ENCODE assay signal across 12 cellular contexts in genomic region chr13:79548886-79549285, GRCh38.
DNase-seq lines count a peak whose midpoint lies in the region; TF ChIP-seq lines count a peak whose summit lies in the region.
"Had no signal": no experiment of that assay in that cellular context is flagged by ENCODE, and none has a peak within 500 bp of the region (broad histone marks: within the 10 kb centered on the region; RNA-seq: fewer than 3 reads in every experiment).

No MANE protein-coding gene starts in this region.

- H3K27me3 ChIP-seq in breast epithelium (no peaks in the 10 kb centered on the region), SJCRH30 (no peaks in the 10 kb centered on the region), tibial nerve (no peaks in the 10 kb centered on the region)
- H3K27me3 ChIP-seq: tibial artery had no signal

- POLR2A ChIA-PET in MCF 10A (lab: Yijun Ruan, JAX): interaction anchor here (1.1 kb wide), 1 partner anchor 791 kb away, joined by 3 read pairs; no protein-coding TSS in a partner anchor

- DNase-seq in MCF 10A (ENCODE audit: unreplicated experiment) (peak; percentile 45), breast epithelium (ENCODE audit: low spot score in 2 of 2) (no peak), SJCRH30 (peak in 1 of 2 experiments; percentile 69), fibroblast of villous mesenchyme (ENCODE audit: low read depth) (peak; percentile 13), tibial nerve (ENCODE audit: low spot score in 2 of 2) (no peak), activated gamma-delta T cell (lab: John Stamatoyannopoulos, UW) (no peak), DMS79 (lab: John Stamatoyannopoulos, UW) (no peak), DMS79 treated with DMSO at 0.1 percent for 48 hours (lab: John Stamatoyannopoulos, UW) (no peak)
- DNase-seq: stimulated activated CD4-positive, alpha-beta T cell treated with anti-CD3 and anti-CD28 coated beads, Interleukin-2, amount 100 ng/mL, for 48 hours; tibial artery had no signal

- WGBS in tibial nerve, 2 donors: 94 to 96% methylated on average over 1 of the region's 1 CpG

- H3K4me1 Mint-ChIP-seq in MCF 10A (ENCODE audit: insufficient read depth, unreplicated experiment): peaks cover 7% of the 10 kb centered on the region
- H3K4me1 Mint-ChIP-seq: B cell had no signal

- intact Hi-C loops in MCF 10A (cut with micrococcal nuclease) (loop anchor here (1.0 to 10.0 kb wide), 2 partner anchors 226 to 1468 kb away; no protein-coding TSS in a partner anchor), breast epithelium (cut with DNase I; ENCODE audit: low total_unique reads) (loop anchor here (10.0 kb wide), 1 partner anchor 124 kb away; no protein-coding TSS in a partner anchor)

- no peak overlapping the region for H3K27ac ChIP-seq in breast epithelium
- peak overlapping the region; percentile 86 for H3K27ac ChIP-seq in SJCRH30
- H3K27ac ChIP-seq in tibial nerve: no peak overlapping the region
- H3K27ac ChIP-seq: epithelial cell of prostate, tibial artery had no signal

- no peak overlapping the region for H3K4me3 Mint-ChIP-seq in MCF 10A (ENCODE audit: unreplicated experiment)
- H3K4me3 Mint-ChIP-seq: B cell had no signal

- TF ChIP-seq POLR2A in breast epithelium (IDR thresholded peaks at IDR 0.05): no peak
- TF ChIP-seq POLR2A in tibial nerve (IDR thresholded peaks at IDR 0.05): no peak

- CTCF ChIA-PET in MCF 10A (lab: Yijun Ruan, JAX): interaction anchor here (1.0 to 2.4 kb wide), 7 partner anchors 10 to 127 kb away, joined by 3 to 7 read pairs (median 4); no protein-coding TSS in a partner anchor

- peaks cover 4% of the 10 kb centered on the region for H3K36me3 ChIP-seq in breast epithelium
- peaks cover 14% of the 10 kb centered on the region for H3K36me3 ChIP-seq in SJCRH30
- H3K36me3 ChIP-seq in tibial nerve: no peaks in the 10 kb centered on the region
- H3K36me3 ChIP-seq: tibial artery had no signal

- no TSS peak for BruUV-seq in MCF 10A (replicated peaks; lab: Mats Ljungman, UMichigan)

- H3K4me1 ChIP-seq in breast epithelium: no peaks in the 10 kb centered on the region
- peaks cover 39% of the 10 kb centered on the region for H3K4me1 ChIP-seq in SJCRH30
- H3K4me1 ChIP-seq in tibial nerve: peaks cover 0 to 5% (median 0%) of the 10 kb centered on the region in 4 donors
- H3K4me1 ChIP-seq: tibial artery had no signal

- H3K27ac Mint-ChIP-seq in MCF 10A (ENCODE audit: low read depth, unreplicated experiment): peak overlapping the region; percentile 79
- H3K27ac Mint-ChIP-seq: B cell had no signal

- no peaks in the 10 kb centered on the region for H3K9me3 Mint-ChIP-seq in MCF 10A (ENCODE audit: unreplicated experiment)

- H3K27me3 Mint-ChIP-seq in MCF 10A (ENCODE audit: insufficient read depth, unreplicated experiment): no peaks in the 10 kb centered on the region
- H3K27me3 Mint-ChIP-seq: B cell had no signal

- peaks cover 13% of the 10 kb centered on the region for H3K36me3 Mint-ChIP-seq in MCF 10A (ENCODE audit: insufficient read depth, unreplicated experiment)

- no peak overlapping the region for H3K4me3 ChIP-seq in breast epithelium
- peak overlapping the region; percentile 0; the same call in 1 of the 2 replicates for H3K4me3 ChIP-seq in SJCRH30
- no peak overlapping the region for H3K4me3 ChIP-seq in fibroblast of villous mesenchyme (ENCODE audit: low read depth, low read length)
- no peak overlapping the region for H3K4me3 ChIP-seq in tibial nerve
- H3K4me3 ChIP-seq: tibial artery had no signal

- TF ChIP-seq CTCF in MCF 10A (IDR thresholded peaks at IDR 0.05; ENCODE audit: unreplicated experiment) (peak; percentile 34), breast epithelium (IDR thresholded peaks at IDR 0.05) (no peak), fibroblast of villous mesenchyme (IDR thresholded peaks at IDR 0.05; ENCODE audit: insufficient read depth, low read depth, low read length) (peak; percentile 39), tibial nerve (IDR thresholded peaks at IDR 0.05) (peak in 3 of 5 experiments; percentile 5 to 20 (median 20))

- H3K9me3 ChIP-seq in breast epithelium: no peaks in the 10 kb centered on the region
- H3K9me3 ChIP-seq in SJCRH30 (replicated peaks): no peaks in the 10 kb centered on the region; the same call in 1 of the 2 replicates
- no peaks in the 10 kb centered on the region for H3K9me3 ChIP-seq in tibial nerve
- H3K9me3 ChIP-seq: tibial artery had no signal

- no peak for TF ChIP-seq EP300 in tibial nerve (IDR thresholded peaks at IDR 0.05)

Comparison
In these comparisons a context has a peak if more than half of its experiments do, and no peak if none do; other contexts are left out.
1. DNase-seq: peak in MCF 10A (single experiment) and fibroblast of villous mesenchyme (single experiment); none in breast epithelium (0 of 2), tibial nerve (0 of 2), activated gamma-delta T cell (single experiment), DMS79 (single experiment) and DMS79 treated with DMSO at 0.1 percent for 48 hours (single experiment).
2. CTCF ChIP-seq: peak in MCF 10A (single experiment), fibroblast of villous mesenchyme (single experiment) and tibial nerve (3 of 5); none in breast epithelium (0 of 3).